ENCODE assay signal across 15 cellular contexts in the genomic region with DNA sequence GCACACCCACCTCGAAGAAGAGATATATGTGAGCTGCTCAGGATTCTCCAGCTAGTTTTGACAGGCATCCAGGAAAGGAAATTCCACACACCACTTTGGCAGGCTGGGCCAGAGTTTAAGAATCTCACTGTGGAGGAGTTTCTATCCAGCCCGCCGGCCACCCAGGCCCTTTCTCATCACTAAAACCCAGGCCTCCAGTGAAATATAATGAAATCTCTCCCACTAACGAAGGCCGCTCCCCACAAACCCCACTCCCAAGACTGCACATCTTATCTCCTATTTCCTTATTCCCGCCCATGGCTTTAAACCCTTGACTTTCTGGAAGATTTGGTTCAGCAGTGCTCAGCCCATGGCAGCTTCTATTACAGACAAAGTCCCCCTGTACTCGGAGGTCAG.
DNase-seq lines count a peak whose midpoint lies in the region; ATAC-seq, FAIRE-seq and TF ChIP-seq lines count a peak whose summit lies in the region.
"Had no signal": no experiment of that assay in that cellular context is flagged by ENCODE, and none has a peak within 500 bp of the region (broad histone marks: within the 10 kb centered on the region; RNA-seq: fewer than 3 reads in every experiment).

No MANE protein-coding gene starts in this region.

- no peak for ATAC-seq in GM18873 (IDR thresholded peaks at IDR 0.05; ENCODE audit: low FRiP score, unreplicated experiment)
- no peak for ATAC-seq in HG02763 (IDR thresholded peaks at IDR 0.05; ENCODE audit: unreplicated experiment)

- peak; percentile 69 for FAIRE-seq in HTR-8/SVneo (lab: Jason Lieb, UNC)

- DNase-seq in HTR-8/SVneo (ENCODE audit: insufficient read length, low spot score), result peak; percentile 56
- peak; percentile 57 for DNase-seq in brain microvascular endothelial cell
- DNase-seq in kidney glomerular epithelial cell (lab: John Stamatoyannopoulos, UW), result peak; percentile 52
- peak; percentile 38 for DNase-seq in stromal cell of bone marrow (ENCODE audit: low read depth)
- no peak for DNase-seq in DMS114 treated with DMSO at 0.1 percent for 48 hours (lab: John Stamatoyannopoulos, UW; ENCODE audit: unreplicated experiment)
- no peak for DNase-seq in Kasumi-1 (lab: John Stamatoyannopoulos, UW)
- DNase-seq: activated CD4-positive, alpha-beta T cell treated with anti-CD3 and anti-CD28 coated beads for 4 hours; activated effector memory CD4-positive, alpha-beta T cell treated with Interleukin-2 at 50 U/mL for 16 hours; cortex of kidney; DMS 273 treated with DMSO at 0.1 percent for 48 hours; heart right ventricle; SHP77 had no signal

- no peak for TF ChIP-seq CTCF in brain microvascular endothelial cell (IDR thresholded peaks at IDR 0.05; ENCODE audit: low read depth, low read length, missing control alignments)

- peak overlapping the region; percentile 68 for H3K27ac ChIP-seq in brain microvascular endothelial cell
- H3K27ac ChIP-seq: heart right ventricle had no signal

- H3K4me3 ChIP-seq in brain microvascular endothelial cell (ENCODE audit: low read depth, low read length), result no peak overlapping the region
- H3K4me3 ChIP-seq: heart right ventricle, skin epidermis had no signal

- H3K27me3 ChIP-seq in brain microvascular endothelial cell (replicated peaks), result no peaks in the 10 kb centered on the region

- H3K36me3 ChIP-seq in brain microvascular endothelial cell (replicated peaks), result no peaks in the 10 kb centered on the region
- H3K36me3 ChIP-seq: heart right ventricle had no signal

- in situ Hi-C loops in brain microvascular endothelial cell (cut with HindIII; ENCODE audit: low pct_ligation_motif_present, low sequenced_read_pairs), result no loop called here

Comparison
In these comparisons a context has a peak if more than half of its experiments do, and no peak if none do; other contexts are left out.
1. DNase-seq: peak in HTR-8/SVneo (single experiment), brain microvascular endothelial cell (single experiment), kidney glomerular epithelial cell (single experiment) and stromal cell of bone marrow (single experiment); none in DMS114 treated with DMSO at 0.1 percent for 48 hours (single experiment) and Kasumi-1 (0 of 2).